In genomic region chr11:17822021-17822781, GRCh38 we compare ENCODE assay signal across 13 cellular contexts.
A peak's percentile ranks its signal among the peaks of the same experiment; 100 is the strongest.
DNase-seq lines count a peak whose midpoint lies in the region; ATAC-seq and TF ChIP-seq lines count a peak whose summit lies in the region.
"Had no signal": no experiment of that assay in that cellular context is flagged by ENCODE, and none has a peak within 500 bp of the region (broad histone marks: within the 10 kb centered on the region; RNA-seq: fewer than 3 reads in every experiment).

No MANE protein-coding gene starts in this region.

- no peak overlapping the region for H4K91ac ChIP-seq in H9 (ENCODE audit: insufficient read length, low read depth, low read length)

- no peak overlapping the region for H2BK20ac ChIP-seq in H9 (ENCODE audit: low read depth, low read length, poor library complexity, severe bottlenecking)

- no peak overlapping the region for H2AK5ac ChIP-seq in H9 (ENCODE audit: insufficient read length, low read length)

- no peak overlapping the region for H3K56ac ChIP-seq in H9 (ENCODE audit: insufficient read length, low read depth, low read length)

- no peaks in the 10 kb centered on the region for H3K36me3 Mint-ChIP-seq in H9 (ENCODE audit: insufficient read depth in 1 of 3, low read depth in 3 of 3)
- H3K36me3 Mint-ChIP-seq: natural killer cell treated with Interleukin-12 subunit alpha and Interleukin-12 subunit beta and Interleukin-15 and Interleukin-18, amount 100 ng/mL, for 72 hours had no signal

- DNase-seq in HS-5 (ENCODE audit: low read depth) = peak; percentile 30
- DNase-seq in choroid plexus epithelial cell (ENCODE audit: low read depth) = peak; percentile 70
- DNase-seq in right cardiac atrium = peak; percentile 46 to 56 (median 55)
- DNase-seq in superior temporal gyrus (ENCODE audit: extremely low spot score) = peak; percentile 48
- DNase-seq in H9 = no peak
- DNase-seq in stimulated activated CD4-positive, alpha-beta T cell treated with anti-CD3 and anti-CD28 coated beads, Interleukin-4, amount 100 ng/mL, for 4 hours = no peak
- DNase-seq: activated CD4-positive, alpha-beta T cell treated with anti-CD3 and anti-CD28 coated beads for 48 hours; T-helper 1 cell; testis had no signal

- no peak overlapping the region for H2BK12ac ChIP-seq in H9 (ENCODE audit: insufficient read length, low read depth, low read length)

- no peak overlapping the region for H3K18ac ChIP-seq in H9 (ENCODE audit: insufficient read length, low read depth, low read length)

- no peaks in the 10 kb centered on the region; the same call in 1 of the 2 replicates for H3K27me3 Mint-ChIP-seq in H9 (ENCODE audit: low read depth)
- H3K27me3 Mint-ChIP-seq: natural killer cell treated with Interleukin-12 subunit alpha and Interleukin-12 subunit beta and Interleukin-15 and Interleukin-18, amount 100 ng/mL, for 72 hours had no signal

- no peak overlapping the region for H4K8ac ChIP-seq in H9 (replicated peaks; ENCODE audit: insufficient read length, low read depth, low read length)

- H3K4me3 ChIP-seq in choroid plexus epithelial cell (ENCODE audit: low read depth, low read length) = no peak overlapping the region
- no peak overlapping the region for H3K4me3 ChIP-seq in right cardiac atrium (ENCODE audit: low read length)
- H3K4me3 ChIP-seq: skin epidermis, testis had no signal

- H3K79me1 ChIP-seq in H9 (ENCODE audit: insufficient read depth, low read depth, low read length, poor library complexity, severe bottlenecking) = no peaks in the 10 kb centered on the region

- H3K79me2 ChIP-seq in H9 (ENCODE audit: insufficient read depth, low read length) = no peaks in the 10 kb centered on the region

- H3K4me1 ChIP-seq in right cardiac atrium (ENCODE audit: control insufficient read depth, insufficient read depth, low read length) = peaks cover 3% of the 10 kb centered on the region
- H3K4me1 ChIP-seq in H9 (ENCODE audit: insufficient read depth, low read length) = no peaks in the 10 kb centered on the region; the same call in 1 of the 2 replicates
- H3K4me1 ChIP-seq: testis had no signal

- no peak overlapping the region for H2BK15ac ChIP-seq in H9 (ENCODE audit: low read depth, low read length)

- H3K23ac ChIP-seq in H9 (ENCODE audit: insufficient read length, low read depth, low read length) = no peak overlapping the region

- WGBS in right cardiac atrium = 43% methylated on average over 7 of the region's 7 CpGs
- WGBS in H9 (ENCODE audit: extremely low coverage, insufficient read length, low lambda C conversion rate) = no CpG with 5 or more reads among the region's 7 CpGs

- no peaks in the 10 kb centered on the region for H4K20me1 ChIP-seq in H9 (ENCODE audit: control insufficient read depth, insufficient read depth, insufficient read length)

- no peak overlapping the region for H4K5ac ChIP-seq in H9 (ENCODE audit: insufficient read length, low read depth, low read length)

- H2BK5ac ChIP-seq in H9 (ENCODE audit: insufficient read length, low read length) = no peak overlapping the region

- no peaks in the 10 kb centered on the region for H3K9me3 ChIP-seq in right cardiac atrium (ENCODE audit: control insufficient read depth, low read length)
- H3K9me3 ChIP-seq in H9 (ENCODE audit: control insufficient read depth, low read depth, low read length) = no peaks in the 10 kb centered on the region
- H3K9me3 ChIP-seq: testis had no signal

- peaks cover 12 to 15% of the 10 kb centered on the region in 2 experiments for H3K4me1 Mint-ChIP-seq in H9

- H2AFZ ChIP-seq in H9 (ENCODE audit: low read length) = no peak overlapping the region

- no peak overlapping the region for H3K4me2 ChIP-seq in H9 (ENCODE audit: insufficient read depth, insufficient read length, low read length)

- H3K27ac ChIP-seq in right cardiac atrium (ENCODE audit: low read length) (peak overlapping the region; percentile 8), H9 (ENCODE audit: insufficient read length, low read depth, low read length) (no peak overlapping the region)
- H3K27ac ChIP-seq: skin epidermis, testis had no signal

- intact Hi-C loops in right cardiac atrium (cut with DNase I) = loop anchor here in 1 of 4 donors (10.0 kb wide), 1 partner anchor 57 kb away; no protein-coding TSS in a partner anchor

- H3T11ph ChIP-seq in H9 (ENCODE audit: low read length) = no peak overlapping the region

- H3K9ac ChIP-seq in H9 (ENCODE audit: extremely low read depth, insufficient read length, low read length) = no peak overlapping the region

- no peak overlapping the region for H2BK120ac ChIP-seq in H9 (ENCODE audit: low read depth, low read length, poor library complexity, severe bottlenecking)

- no peak overlapping the region for H3K14ac ChIP-seq in H9 (ENCODE audit: insufficient read depth, low read length)

- no peak overlapping the region for H3K4ac ChIP-seq in H9 (ENCODE audit: low read depth, low read length)

- H3K27me3 ChIP-seq in right cardiac atrium (ENCODE audit: control insufficient read depth, insufficient read depth) (no peaks in the 10 kb centered on the region), H9 (ENCODE audit: insufficient read depth, low read length) (no peaks in the 10 kb centered on the region)
- H3K27me3 ChIP-seq: testis had no signal

- no peaks in the 10 kb centered on the region for H3K23me2 ChIP-seq in H9 (ENCODE audit: insufficient read length, low read depth, low read length, poor library complexity, severe bottlenecking)

- TF ChIP-seq CTCF in choroid plexus epithelial cell (conservative IDR thresholded peaks at IDR 0.05; ENCODE audit: low read depth, low read length) = no peak
- no peak for TF ChIP-seq CTCF in H9 (conservative IDR thresholded peaks at IDR 0.05)

- no peaks in the 10 kb centered on the region for H3K9me3 Mint-ChIP-seq in H9
- H3K9me3 Mint-ChIP-seq: activated T-helper 1 cell treated with anti-CD3 and anti-CD28 coated beads, Interleukin-12 subunit alpha, Interleukin-12 subunit beta, Interleukin-2, Interleukin-4 antibody, amounts not matched to agents 30 ng/mL and 10 ng/mL and 1 ng/mL, durations not matched to agents 14 hours and 24 hours and 36 hours; natural killer cell treated with Interleukin-12 subunit alpha and Interleukin-12 subunit beta and Interleukin-15 and Interleukin-18, amount 100 ng/mL, for 72 hours had no signal

- ATAC-seq in right cardiac atrium = peak; percentile 59 to 83
- ATAC-seq in HG02678 (IDR thresholded peaks at IDR 0.05; ENCODE audit: unreplicated experiment) = no peak
- ATAC-seq: natural killer cell treated with Interleukin-12 subunit alpha and Interleukin-12 subunit beta and Interleukin-15 and Interleukin-18, amount 100 ng/mL, for 72 hours had no signal

- no peak overlapping the region for H3K4me3 Mint-ChIP-seq in H9
- H3K4me3 Mint-ChIP-seq: activated T-helper 1 cell treated with anti-CD3 and anti-CD28 coated beads, Interleukin-12 subunit alpha, Interleukin-12 subunit beta, Interleukin-2, Interleukin-4 antibody, amounts not matched to agents 30 ng/mL and 10 ng/mL and 1 ng/mL, durations not matched to agents 14 hours and 24 hours and 36 hours; natural killer cell treated with Interleukin-12 subunit alpha and Interleukin-12 subunit beta and Interleukin-15 and Interleukin-18, amount 100 ng/mL, for 72 hours had no signal

- no peak overlapping the region for H3K27ac Mint-ChIP-seq in H9
- H3K27ac Mint-ChIP-seq: activated T-helper 1 cell treated with anti-CD3 and anti-CD28 coated beads, Interleukin-12 subunit alpha, Interleukin-12 subunit beta, Interleukin-2, Interleukin-4 antibody, amounts not matched to agents 30 ng/mL and 10 ng/mL and 1 ng/mL, durations not matched to agents 14 hours and 24 hours and 36 hours; natural killer cell treated with Interleukin-12 subunit alpha and Interleukin-12 subunit beta and Interleukin-15 and Interleukin-18, amount 100 ng/mL, for 72 hours had no signal

Comparison
In these comparisons a context has a peak if more than half of its experiments do, and no peak if none do; other contexts are left out.
1. DNase-seq: peak in HS-5 (single experiment), choroid plexus epithelial cell (single experiment), right cardiac atrium (3 of 3) and superior temporal gyrus (single experiment); none in H9 (single experiment) and stimulated activated CD4-positive, alpha-beta T cell treated with anti-CD3 and anti-CD28 coated beads, Interleukin-4, amount 100 ng/mL, for 4 hours (0 of 2).